Comparison of ENCODE assay signal across 8 cellular contexts in the genomic region with DNA sequence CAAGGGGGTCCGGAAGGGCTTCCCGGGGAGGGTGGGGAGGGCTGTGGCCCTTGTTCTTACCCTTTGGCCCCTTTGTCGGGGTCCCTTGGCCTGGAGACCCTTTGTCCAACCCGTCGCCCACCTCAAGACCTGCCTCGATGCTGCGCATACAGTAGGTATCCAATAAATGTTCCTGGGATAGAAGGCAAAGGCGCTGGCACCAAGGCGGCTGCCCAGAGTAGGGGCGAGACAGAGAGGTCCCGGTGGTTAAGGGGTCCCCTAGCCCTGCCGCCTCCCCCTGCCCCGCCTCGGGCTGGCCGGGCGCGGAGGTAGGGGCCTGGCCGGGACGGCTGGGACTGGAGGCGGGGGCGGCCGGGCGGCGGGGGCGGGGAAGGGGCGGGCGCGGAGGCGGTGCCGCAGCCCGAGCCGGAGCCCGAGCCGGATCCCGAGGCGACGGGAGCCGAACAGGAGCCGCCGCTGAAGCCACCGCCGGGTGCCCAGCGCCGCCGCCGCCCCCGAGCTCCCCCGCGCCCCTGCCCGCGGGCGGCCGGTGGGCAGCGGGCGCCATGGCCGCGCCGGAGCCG. TPM values are rescaled to one million over a fixed set of nuclear protein-coding genes. Genes with fewer than 3 reads are reported as not detected.
DNase-seq lines count a peak whose midpoint lies in the region; ATAC-seq and TF ChIP-seq lines count a peak whose summit lies in the region.

A gene (plus strand): TSS at position 442 of the 563 bp plus-strand sequence. CDS start 104 bp downstream, at position 546.

- H3K79me2 ChIP-seq in OCI-LY3 (ENCODE audit: low read length): no peaks in the 10 kb centered on the region

- H3K4me3 ChIP-seq in GM06990 (replicated peaks; ENCODE audit: low read depth, low read length) (peak within 1 kb of the TSS; percentile 34), OCI-LY3 (ENCODE audit: low read length) (peak within 1 kb of the TSS; percentile 70), choroid plexus epithelial cell (ENCODE audit: low read depth, low read length) (peak within 1 kb of the TSS; percentile 56), left lung (peak within 1 kb of the TSS; percentile 48 to 67)

- TF ChIP-seq CTCF in GM06990 (IDR thresholded peaks at IDR 0.05; ENCODE audit: insufficient read depth, low read length, poor library complexity, severe bottlenecking) (no peak), OCI-LY3 (IDR thresholded peaks at IDR 0.05; ENCODE audit: low read depth, low read length) (no peak), choroid plexus epithelial cell (conservative IDR thresholded peaks at IDR 0.05; ENCODE audit: low read depth, low read length) (no peak), left lung (IDR thresholded peaks at IDR 0.05) (no peak)

- H3K27me3 ChIP-seq in GM06990 (replicated peaks; ENCODE audit: control insufficient read depth, insufficient read depth, low read length) (peaks cover 12% of the 10 kb centered on the region), OCI-LY3 (ENCODE audit: low read depth, low read length) (peaks cover 28% of the 10 kb centered on the region), left lung (peaks cover 0 to 53% of the 10 kb centered on the region in 2 donors)

- no peaks in the 10 kb centered on the region for H3K36me3 ChIP-seq in GM06990 (ENCODE audit: control insufficient read depth, insufficient read depth, low read length)
- no peaks in the 10 kb centered on the region for H3K36me3 ChIP-seq in OCI-LY3 (replicated peaks; ENCODE audit: low read depth, low read length)
- H3K36me3 ChIP-seq in left lung: peaks cover 0 to 17% of the 10 kb centered on the region in 2 donors

- peak; percentile 15 for DNase-seq in GM06990 (ENCODE audit: extremely low read depth, insufficient read length)
- no peak for DNase-seq in choroid plexus epithelial cell (ENCODE audit: low read depth)
- peak in 1 of 2 donors; percentile 84 for DNase-seq in left lung

- peaks cover 10% of the 10 kb centered on the region; the same call in 1 of the 2 replicates for H3K4me1 ChIP-seq in OCI-LY3 (ENCODE audit: low read length)
- H3K4me1 ChIP-seq in left lung: peaks cover 17 to 66% of the 10 kb centered on the region in 2 donors

- ATAC-seq in left lung: peak; percentile 25
- ATAC-seq in GM21619 (IDR thresholded peaks at IDR 0.05; ENCODE audit: unreplicated experiment): no peak
- ATAC-seq in HG02759 (IDR thresholded peaks at IDR 0.05; ENCODE audit: unreplicated experiment): no peak
- no peak for ATAC-seq in GM21447 (IDR thresholded peaks at IDR 0.05; ENCODE audit: unreplicated experiment)

- no peak within 1 kb of the TSS for H2AFZ ChIP-seq in OCI-LY3 (ENCODE audit: low read depth, low read length)

- no peak within 1 kb of the TSS for H3K9ac ChIP-seq in OCI-LY3 (ENCODE audit: low read length)

- no peaks in the 10 kb centered on the region for H4K20me1 ChIP-seq in OCI-LY3 (ENCODE audit: insufficient read depth, low read length)

- H3K27ac ChIP-seq in OCI-LY3 (ENCODE audit: low read length): no peak within 1 kb of the TSS
- peak within 1 kb of the TSS; percentile 56 to 68 for H3K27ac ChIP-seq in left lung
- peak within 1 kb of the TSS; percentile 0 for H3K27ac ChIP-seq in temporal lobe (ENCODE audit: low read depth, low read length)

- peak within 1 kb of the TSS; percentile 51 for H3K4me2 ChIP-seq in OCI-LY3 (ENCODE audit: low read length)

- intact Hi-C loops in left lung (cut with DNase I): no loop called here

- H3K9me3 ChIP-seq in OCI-LY3 (ENCODE audit: insufficient read depth, low read length) (no peaks in the 10 kb centered on the region), left lung (no peaks in the 10 kb centered on the region)

RNA-seq across cellular contexts. Expression of the gene that starts here (rescaled TPM):
- total RNA-seq in left lung (100 to 1,000 TPM; 186 to 349 TPM), temporal lobe (12.3 TPM)

Comparison
In these comparisons a context has a peak if more than half of its experiments do, and no peak if none do; other contexts are left out.
1. RNA of the gene that starts here (total RNA-seq): 186 to 349 TPM in left lung; 12.3 TPM in temporal lobe (single experiment); every median in the first group is over 10 times any median in the second.
2. Peak in every context shown above with its lines, with median percentiles within 50 percentile points of each other: H3K4me3 ChIP-seq.